Comparison of ENCODE assay signal across 13 cellular contexts in genomic region chr5:93789173-93790070, GRCh38. TPM values are rescaled to one million over a fixed set of nuclear protein-coding genes. Genes with fewer than 3 reads are reported as not detected.
DNase-seq lines count a peak whose midpoint lies in the region; TF ChIP-seq lines count a peak whose summit lies in the region.
"Had no signal": no experiment of that assay in that cellular context is flagged by ENCODE, and none has a peak within 500 bp of the region (broad histone marks: within the 10 kb centered on the region; RNA-seq: fewer than 3 reads in every experiment).

No MANE protein-coding gene starts in this region.

- DNase-seq in NCI-H146 (lab: John Stamatoyannopoulos, UW) (peak; percentile 40), NCI-H146 treated with DMSO at 0.1 percent for 48 hours (lab: John Stamatoyannopoulos, UW; ENCODE audit: unreplicated experiment) (no peak), OCI-M1 (lab: John Stamatoyannopoulos, UW) (peak; percentile 29), epithelial cell of proximal tubule (ENCODE audit: low read depth) (no peak), cerebellum (ENCODE audit: low spot score) (no peak), NK-92 (lab: John Stamatoyannopoulos, UW; ENCODE audit: unreplicated experiment) (no peak)
- DNase-seq in effector CD4-positive, alpha-beta T cell: no peak
- DNase-seq: activated CD8-positive, alpha-beta T cell treated with anti-CD3 and anti-CD28 coated beads for 36 hours; BE2C; NCI-H187; nephron progenitor cell; upper lobe of left lung had no signal

- peak overlapping the region; percentile 15 for H3K4me2 ChIP-seq in skeletal muscle satellite cell (ENCODE audit: low read length)

- no peaks in the 10 kb centered on the region for H3K36me3 ChIP-seq in skeletal muscle satellite cell (ENCODE audit: insufficient read depth, low read length)
- H3K36me3 ChIP-seq: BE2C, upper lobe of left lung had no signal

- peaks cover 27% of the 10 kb centered on the region for H3K4me1 ChIP-seq in skeletal muscle satellite cell (ENCODE audit: control insufficient read depth, insufficient read depth, low read length)

- TF ChIP-seq CTCF in epithelial cell of proximal tubule (conservative IDR thresholded peaks at IDR 0.05; ENCODE audit: low read depth, low read length): peak; percentile 12

- H3K9ac ChIP-seq in skeletal muscle satellite cell (ENCODE audit: low read depth, low read length): no peak overlapping the region

- H3K4me3 ChIP-seq in epithelial cell of proximal tubule (ENCODE audit: low read depth, low read length) (no peak overlapping the region), skeletal muscle satellite cell (ENCODE audit: low read length) (no peak overlapping the region)
- H3K4me3 ChIP-seq: upper lobe of left lung had no signal

- H3K9me3 ChIP-seq in skeletal muscle satellite cell (replicated peaks; ENCODE audit: low read length): no peaks in the 10 kb centered on the region
- H3K9me3 ChIP-seq: BE2C, upper lobe of left lung had no signal

- H3K27me3 ChIP-seq in skeletal muscle satellite cell (ENCODE audit: control insufficient read depth, insufficient read depth, low read length): no peaks in the 10 kb centered on the region
- H3K27me3 ChIP-seq: BE2C, upper lobe of left lung had no signal

RNA-seq across cellular contexts. Expression of gene POU5F2, which starts 48.0 kb away (rescaled TPM):
- 0.07 and 0.12 TPM in 2 replicates for total RNA-seq in epithelial cell of proximal tubule
- total RNA-seq in skeletal muscle satellite cell (2012; rRNA removed): 0.87 and 1.3 TPM in 2 replicates
- total RNA-seq in cerebellum: 8.7 TPM

Comparison
In these comparisons a context has a peak if more than half of its experiments do, and no peak if none do; other contexts are left out.
1. DNase-seq: peak in NCI-H146 (single experiment) and OCI-M1 (single experiment); none in NCI-H146 treated with DMSO at 0.1 percent for 48 hours (single experiment), epithelial cell of proximal tubule (single experiment), cerebellum (single experiment), NK-92 (single experiment) and effector CD4-positive, alpha-beta T cell (single experiment).